In genomic region chr19:9008667-9009066, GRCh38 we compare ENCODE assay signal across 27 cellular contexts. TPM values are rescaled to one million over a fixed set of nuclear protein-coding genes. Genes with fewer than 3 reads are reported as not detected.
"Had no signal": no experiment of that assay in that cellular context is flagged by ENCODE, and none has a peak within 500 bp of the region (broad histone marks: within the 10 kb centered on the region; RNA-seq: fewer than 3 reads in every experiment).

No MANE protein-coding gene starts in this region.

- H3K9me3 ChIP-seq: esophagus squamous epithelium, left lung, mucosa of descending colon, neutrophil, right lobe of liver, suprapubic skin, transverse colon had no signal

- H3K27ac ChIP-seq: coronary artery, esophagus squamous epithelium, heart right ventricle, left lung, neutrophil, parathyroid adenoma, right lobe of liver, suprapubic skin, transverse colon had no signal

- H2AFZ ChIP-seq: parathyroid adenoma had no signal

- ATAC-seq: effector memory CD8-positive, alpha-beta T cell; heart right ventricle; left lung; mucosa of descending colon; stimulated activated naive CD8-positive, alpha-beta T cell treated with anti-CD3 and anti-CD28 coated beads, Interleukin-15, amount 100 ng/mL, for 72 hours had no signal

- FAIRE-seq: endometrium, islet of Langerhans, small intestine had no signal

- H3K9ac ChIP-seq: parathyroid adenoma had no signal

- DNase-seq: dermis blood vessel endothelial cell; effector memory CD8-positive, alpha-beta T cell; erythroblast; esophagus squamous epithelium; foreskin melanocyte; glutamatergic neuron; heart right ventricle; hippocampal formation; left cardiac atrium; left lung; mesenchymal stem cell; mucosa of descending colon; naive B cell; nephron progenitor cell; right lobe of liver; small intestine; stimulated activated CD4-positive, alpha-beta T cell treated with anti-CD3 and anti-CD28 coated beads, Interleukin-15, amount 100 ng/mL, for 24 hours; stimulated activated CD4-positive, alpha-beta T cell treated with anti-CD3 and anti-CD28 coated beads, Interleukin-2, amount 100 ng/mL, for 48 hours; stimulated activated naive CD4-positive, alpha-beta T cell; stimulated activated naive CD8-positive, alpha-beta T cell treated with anti-CD3 and anti-CD28 coated beads, Interleukin-15, amount 100 ng/mL, for 72 hours; transverse colon had no signal

- H3K27me3 ChIP-seq: neutrophil, right lobe of liver, transverse colon had no signal

- H3K4me3 ChIP-seq: coronary artery, esophagus squamous epithelium, heart right ventricle, left lung, mucosa of descending colon, right lobe of liver, suprapubic skin, transverse colon had no signal

- H3K36me3 ChIP-seq: esophagus squamous epithelium, heart right ventricle, left lung, neutrophil, right lobe of liver, suprapubic skin, transverse colon had no signal

- H3K4me1 ChIP-seq: heart right ventricle, left lung, parathyroid adenoma, right lobe of liver, transverse colon had no signal

RNA-seq across cellular contexts. Expression of gene MUC16, which starts 1.5 kb away (rescaled TPM):
- polyA plus RNA-seq: heart right ventricle, small intestine had no signal
